27 cellular contexts compared by ENCODE assay signal in the genomic region with DNA sequence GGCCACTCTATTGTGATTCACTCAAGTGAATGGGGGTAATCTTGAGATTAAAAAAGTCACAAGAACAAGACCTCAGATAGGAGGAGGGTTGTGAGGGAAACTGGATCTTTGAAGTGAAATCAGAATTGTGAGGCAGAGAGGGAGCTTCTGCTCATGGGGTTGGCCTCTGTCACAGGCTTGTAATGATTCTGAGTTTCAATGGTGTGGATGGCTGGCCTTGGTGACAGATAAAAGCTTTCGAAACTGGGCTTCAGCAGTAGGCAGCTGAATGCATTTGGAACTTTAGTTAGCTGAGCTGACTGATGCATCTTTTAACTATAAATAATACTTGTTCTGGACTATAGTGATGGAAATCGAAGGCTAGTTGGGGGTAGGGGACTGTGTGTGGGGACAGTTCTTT. TPM values are rescaled to one million over a fixed set of nuclear protein-coding genes. Genes with fewer than 3 reads are reported as not detected.
"Had no signal": no experiment of that assay in that cellular context is flagged by ENCODE, and none has a peak within 500 bp of the region (broad histone marks: within the 10 kb centered on the region; RNA-seq: fewer than 3 reads in every experiment).

No MANE protein-coding gene starts in this region.

- H3K79me2 ChIP-seq: hepatocyte had no signal

- H3K27ac ChIP-seq: colonic mucosa, hepatocyte, stomach, thoracic aorta, transverse colon had no signal

- H3K4me1 ChIP-seq: colonic mucosa, stomach, transverse colon had no signal

- H3K9me3 ChIP-seq: colonic mucosa, stomach, thoracic aorta, transverse colon had no signal

- H2AFZ ChIP-seq: hepatocyte had no signal

- ATAC-seq: left colon, left ventricle myocardium superior, sciatic nerve had no signal

- DNase-seq: colonic mucosa; dermis blood vessel endothelial cell; effector CD4-positive, alpha-beta T cell; endodermal cell; erythroblast; foreskin melanocyte; head of caudate nucleus; left colon; left ventricle myocardium superior; mesendoderm; naive B cell; posterior cingulate gyrus; stimulated activated CD4-positive, alpha-beta T cell treated with anti-CD3 and anti-CD28 coated beads, Interleukin-12 subunit alpha, Interleukin-12 subunit beta, amount 100 ng/mL, for 4 hours; stimulated activated naive CD4-positive, alpha-beta T cell; stomach; substantia nigra; transverse colon had no signal

- H3K36me3 ChIP-seq: colonic mucosa, stomach, thoracic aorta, transverse colon had no signal

- H3K4me2 ChIP-seq: hepatocyte had no signal

- H3K4me3 ChIP-seq: colonic mucosa, hepatocyte, lung, skin epidermis, stomach, thoracic aorta, transverse colon had no signal

- H3K27me3 ChIP-seq: colonic mucosa, hepatocyte, stomach, transverse colon had no signal

RNA-seq across cellular contexts. Expression of a gene that starts 12.2 kb away (rescaled TPM):
- total RNA-seq: colonic mucosa, dermis blood vessel endothelial cell, endothelial cell of umbilical vein, hepatocyte, kidney epithelial cell, left colon, left ventricle myocardium superior, osteoblast, pulmonary artery endothelial cell, stomach, transverse colon had no signal
- polyA plus RNA-seq: endothelial cell of umbilical vein, hepatocyte, stomach had no signal

RNA-seq across cellular contexts. Expression of a gene that starts 22.2 kb away (rescaled TPM):
- total RNA-seq: colonic mucosa, dermis blood vessel endothelial cell, endothelial cell of umbilical vein, hepatocyte, kidney epithelial cell, left colon, left ventricle myocardium superior, osteoblast, pulmonary artery endothelial cell, sciatic nerve, transverse colon, ureter had no signal
- polyA plus RNA-seq: endothelial cell of umbilical vein, hepatocyte, lung, stomach had no signal

RNA-seq across cellular contexts. Expression of a gene that starts 46.8 kb away (rescaled TPM):
- total RNA-seq: dermis blood vessel endothelial cell, endothelial cell of umbilical vein, left ventricle myocardium superior, osteoblast had no signal
